In the genomic region with DNA sequence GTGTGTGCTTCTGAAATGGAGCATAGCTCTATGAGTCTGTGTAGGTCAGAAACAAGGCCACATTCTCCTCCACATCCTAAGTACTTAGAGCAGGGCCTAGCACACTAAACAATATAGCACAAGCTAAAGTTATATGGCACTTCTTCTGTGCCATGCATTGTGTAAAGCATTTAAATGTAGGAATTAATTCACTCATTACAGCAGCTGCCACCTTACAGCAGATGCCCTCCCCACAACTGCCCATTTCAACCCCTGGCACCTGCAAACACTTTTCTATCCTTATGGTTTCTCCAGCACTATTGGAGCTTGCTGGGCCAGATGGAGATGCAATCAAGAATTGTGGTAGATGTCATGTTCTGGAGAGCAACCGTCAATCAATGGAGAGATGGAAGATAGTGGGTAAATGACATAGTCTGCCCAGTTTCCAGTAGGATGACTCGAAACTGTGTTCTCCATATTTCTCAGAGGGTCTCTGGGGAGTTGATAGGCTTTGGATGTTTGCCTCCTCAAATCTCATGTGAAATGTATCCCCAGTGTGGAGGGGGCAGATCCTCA, we compare ENCODE assay signal across 20 cellular contexts.
A peak's percentile ranks its signal among the peaks of the same experiment; 100 is the strongest.
DNase-seq lines count a peak whose midpoint lies in the region; TF ChIP-seq lines count a peak whose summit lies in the region.
"Had no signal": no experiment of that assay in that cellular context is flagged by ENCODE, and none has a peak within 500 bp of the region (broad histone marks: within the 10 kb centered on the region; RNA-seq: fewer than 3 reads in every experiment).

No MANE protein-coding gene starts in this region.

- in situ Hi-C loops in GM13976 (cut with MboI; ENCODE audit: low sequenced_read_pairs, unreplicated experiment) = no loop called here

- no peaks in the 10 kb centered on the region for H3K36me3 ChIP-seq in BE2C

- peaks cover 18% of the 10 kb centered on the region for H3K4me1 ChIP-seq in BE2C
- H3K4me1 ChIP-seq: A549 had no signal

- no peaks in the 10 kb centered on the region for H3K9me3 ChIP-seq in BE2C
- H3K9me3 ChIP-seq: A549 had no signal

- H3K4me3 ChIP-seq in BE2C (ENCODE audit: low read depth, low read length) = no peak overlapping the region
- H3K4me3 ChIP-seq: A549, GM23248 had no signal

- H3K27me3 ChIP-seq in BE2C = no peaks in the 10 kb centered on the region

- DNase-seq in NCI-H2171 treated with DMSO at 0.1 percent for 48 hours (lab: John Stamatoyannopoulos, UW) (peak; percentile 13), NCI-H2171 (lab: John Stamatoyannopoulos, UW) (no peak), BE2C (peak; percentile 25), NCI-H69 (lab: John Stamatoyannopoulos, UW) (peak; percentile 21), retina (peak; percentile 23), DMS153 (lab: John Stamatoyannopoulos, UW) (no peak), GM13976 (ENCODE audit: low spot score) (no peak)
- DNase-seq: 8988T; ACHN; AML-193; C1 segment of cervical spinal cord; Calu3; CD4-positive, alpha-beta memory T cell; COR-L47; DMS53; DND-41; GM23248; H7; HCEC 1CT had no signal

- no peak for TF ChIP-seq CTCF in BE2C (IDR thresholded peaks at IDR 0.05; ENCODE audit: low read depth, low read length)
- TF ChIP-seq CTCF in GM13976 (IDR thresholded peaks at IDR 0.05; ENCODE audit: borderline replicate concordance, control extremely low read depth, extremely low read depth, insufficient read depth, missing control alignments) = no peak

Comparison
In these comparisons a context has a peak if more than half of its experiments do, and no peak if none do; other contexts are left out.
1. DNase-seq: peak in NCI-H2171 treated with DMSO at 0.1 percent for 48 hours (single experiment), BE2C (single experiment), NCI-H69 (single experiment) and retina (single experiment); none in NCI-H2171 (single experiment), DMS153 (single experiment) and GM13976 (single experiment).